ENCODE assay signal across 9 cellular contexts in genomic region chr11:69778373-69778772, GRCh38. TPM values are rescaled to one million over a fixed set of nuclear protein-coding genes. Genes with fewer than 3 reads are reported as not detected.
"Had no signal": no experiment of that assay in that cellular context is flagged by ENCODE, and none has a peak within 500 bp of the region (broad histone marks: within the 10 kb centered on the region; RNA-seq: fewer than 3 reads in every experiment).

No MANE protein-coding gene starts in this region.

- ATAC-seq: GM12878 had no signal

- H3K4me3 ChIP-seq: GM12878 had no signal

- FAIRE-seq: G401.6, GM12878, GM12891, GM12892, GM18507, GM19239 had no signal

- DNase-seq: GDM1, GF-D8 had no signal

RNA-seq across cellular contexts. Expression of gene FGF4, which starts 3.2 kb away (rescaled TPM):
- total RNA-seq: G401, GM12878 had no signal
- polyA plus RNA-seq: GM12878 had no signal

RNA-seq across cellular contexts. Expression of gene FGF3, which starts 40.8 kb away (rescaled TPM):
- total RNA-seq: G401, GM12878 had no signal
- polyA plus RNA-seq: GM12878 had no signal
